In the genomic region with DNA sequence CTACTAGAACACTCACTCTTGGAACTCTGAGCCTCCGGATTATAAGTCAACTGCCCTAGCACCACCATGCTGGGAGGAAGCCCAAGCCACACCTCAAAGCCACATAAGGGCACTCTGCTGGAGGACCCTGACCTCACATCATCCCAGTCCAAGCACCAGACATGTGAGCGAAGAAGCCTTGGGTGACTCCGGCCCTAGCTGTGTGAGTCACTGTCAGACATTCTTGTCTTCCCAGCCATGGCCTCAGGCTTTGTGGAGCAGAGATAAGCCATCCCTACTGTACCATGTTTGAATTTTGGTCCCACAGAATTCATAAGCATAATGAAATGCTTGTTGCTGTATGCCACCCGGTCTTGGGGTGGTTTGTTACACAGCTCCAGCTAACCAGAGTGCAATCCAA, we compare ENCODE assay signal across 17 cellular contexts.
"Had no signal": no experiment of that assay in that cellular context is flagged by ENCODE, and none has a peak within 500 bp of the region (broad histone marks: within the 10 kb centered on the region; RNA-seq: fewer than 3 reads in every experiment).

No MANE protein-coding gene starts in this region.

- ATAC-seq: heart left ventricle; left lobe of liver; mucosa of descending colon; naive thymus-derived CD8-positive, alpha-beta T cell; right lobe of liver; upper lobe of right lung had no signal

- H3K4me1 Mint-ChIP-seq: naive thymus-derived CD8-positive, alpha-beta T cell had no signal

- H3K36me3 Mint-ChIP-seq: naive thymus-derived CD8-positive, alpha-beta T cell had no signal

- H3K9me3 Mint-ChIP-seq: naive thymus-derived CD8-positive, alpha-beta T cell had no signal

- H3K4me3 Mint-ChIP-seq: naive thymus-derived CD8-positive, alpha-beta T cell had no signal

- DNase-seq: colonic mucosa; dermis blood vessel endothelial cell; esophagus squamous epithelium; foreskin melanocyte; heart left ventricle; hippocampal formation; kidney glomerular epithelial cell; mammary epithelial cell; mucosa of descending colon; naive thymus-derived CD8-positive, alpha-beta T cell; psoas muscle; retina; right lobe of liver; stimulated activated naive CD4-positive, alpha-beta T cell treated with Interleukin-2 at 50 U/mL for 16 hours; tibial artery; upper lobe of right lung had no signal

- H3K27ac Mint-ChIP-seq: naive thymus-derived CD8-positive, alpha-beta T cell had no signal
